1 cellular context compared by ENCODE assay signal in the genomic region with DNA sequence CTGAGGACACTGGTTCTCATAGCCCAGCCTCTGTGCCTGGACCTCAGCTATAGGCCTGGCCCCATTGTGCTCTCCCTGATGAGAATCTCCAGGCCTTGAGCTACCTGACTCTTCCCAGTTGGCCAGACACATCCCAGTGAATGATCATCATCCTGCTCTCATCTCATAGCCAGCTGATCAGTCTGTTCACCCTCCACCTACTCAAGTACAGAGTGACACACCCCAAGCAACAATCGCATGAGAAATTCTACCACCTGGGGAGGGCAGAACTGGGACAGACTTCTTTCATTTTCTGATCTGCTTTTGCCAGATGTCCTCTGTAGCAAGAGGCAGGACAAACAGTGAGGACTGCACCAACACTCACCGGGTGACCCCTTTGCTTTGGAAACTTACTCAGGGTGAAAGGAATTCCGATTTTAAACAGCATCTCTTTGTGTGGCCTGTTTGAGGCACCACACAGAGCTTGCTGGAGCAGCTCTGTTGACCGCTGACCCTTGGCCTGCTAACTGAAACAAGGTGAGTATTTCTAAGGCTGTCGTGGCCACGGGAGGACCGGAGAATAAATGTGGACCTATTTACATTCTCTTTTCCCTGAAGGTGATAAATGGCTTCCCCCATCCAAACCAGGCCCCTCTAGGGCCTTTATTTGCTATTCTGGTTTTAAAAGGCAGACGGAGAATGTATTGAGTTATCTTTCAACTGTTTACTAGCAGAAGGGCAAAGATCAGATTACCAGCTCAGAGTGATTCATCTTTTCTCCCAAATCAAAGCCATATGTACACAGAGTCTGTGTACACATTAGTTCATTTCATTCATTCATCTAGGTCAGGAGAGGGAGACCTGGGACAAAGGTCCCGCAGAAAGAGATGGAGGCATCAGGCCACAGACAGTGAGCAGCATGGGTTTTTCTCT.
A peak's percentile ranks its signal among the peaks of the same experiment; 100 is the strongest.
TF ChIP-seq lines count a peak whose summit lies in the region.

No MANE protein-coding gene starts in this region.

TF ChIP-seq in HepG2, 621 proteins besides CTCF, POLR2A, EP300 and RAD21 (continued from another document and continues in another):
- TF ChIP-seq, protein P1, sequence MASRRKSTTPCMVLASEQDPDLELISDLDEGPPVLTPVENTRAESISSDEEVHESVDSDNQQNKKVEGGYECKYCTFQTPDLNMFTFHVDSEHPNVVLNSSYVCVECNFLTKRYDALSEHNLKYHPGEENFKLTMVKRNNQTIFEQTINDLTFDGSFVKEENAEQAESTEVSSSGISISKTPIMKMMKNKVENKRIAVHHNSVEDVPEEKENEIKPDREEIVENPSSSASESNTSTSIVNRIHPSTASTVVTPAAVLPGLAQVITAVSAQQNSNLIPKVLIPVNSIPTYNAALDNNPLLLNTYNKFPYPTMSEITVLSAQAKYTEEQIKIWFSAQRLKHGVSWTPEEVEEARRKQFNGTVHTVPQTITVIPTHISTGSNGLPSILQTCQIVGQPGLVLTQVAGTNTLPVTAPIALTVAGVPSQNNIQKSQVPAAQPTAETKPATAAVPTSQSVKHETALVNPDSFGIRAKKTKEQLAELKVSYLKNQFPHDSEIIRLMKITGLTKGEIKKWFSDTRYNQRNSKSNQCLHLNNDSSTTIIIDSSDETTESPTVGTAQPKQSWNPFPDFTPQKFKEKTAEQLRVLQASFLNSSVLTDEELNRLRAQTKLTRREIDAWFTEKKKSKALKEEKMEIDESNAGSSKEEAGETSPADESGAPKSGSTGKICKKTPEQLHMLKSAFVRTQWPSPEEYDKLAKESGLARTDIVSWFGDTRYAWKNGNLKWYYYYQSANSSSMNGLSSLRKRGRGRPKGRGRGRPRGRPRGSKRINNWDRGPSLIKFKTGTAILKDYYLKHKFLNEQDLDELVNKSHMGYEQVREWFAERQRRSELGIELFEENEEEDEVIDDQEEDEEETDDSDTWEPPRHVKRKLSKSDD (CRISPR knock-in tag; IDR thresholded peaks at IDR 0.05; ENCODE audit: low read depth) = no peak
- TF ChIP-seq, protein P2, sequence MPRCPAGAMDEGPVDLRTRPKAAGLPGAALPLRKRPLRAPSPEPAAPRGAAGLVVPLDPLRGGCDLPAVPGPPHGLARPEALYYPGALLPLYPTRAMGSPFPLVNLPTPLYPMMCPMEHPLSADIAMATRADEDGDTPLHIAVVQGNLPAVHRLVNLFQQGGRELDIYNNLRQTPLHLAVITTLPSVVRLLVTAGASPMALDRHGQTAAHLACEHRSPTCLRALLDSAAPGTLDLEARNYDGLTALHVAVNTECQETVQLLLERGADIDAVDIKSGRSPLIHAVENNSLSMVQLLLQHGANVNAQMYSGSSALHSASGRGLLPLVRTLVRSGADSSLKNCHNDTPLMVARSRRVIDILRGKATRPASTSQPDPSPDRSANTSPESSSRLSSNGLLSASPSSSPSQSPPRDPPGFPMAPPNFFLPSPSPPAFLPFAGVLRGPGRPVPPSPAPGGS (CRISPR knock-in tag; IDR thresholded peaks at IDR 0.05) = peak; percentile 34; the same call in 1 of the 2 replicates
- TF ChIP-seq CC2D1A (CRISPR knock-in tag; IDR thresholded peaks at IDR 0.05) = no peak
- no peak for TF ChIP-seq ZNF557 (CRISPR knock-in tag; IDR thresholded peaks at IDR 0.05)
- peak; percentile 16; the same call in 1 of the 2 replicates for TF ChIP-seq TOPORS (CRISPR knock-in tag; IDR thresholded peaks at IDR 0.05)
- no peak for TF ChIP-seq ZNF737 (CRISPR knock-in tag; IDR thresholded peaks at IDR 0.05; ENCODE audit: borderline replicate concordance)
- TF ChIP-seq KLF12 (CRISPR knock-in tag; IDR thresholded peaks at IDR 0.05; ENCODE audit: borderline replicate concordance) = 0 out of 2 replicates have a peak, but pooled peaks have one; percentile 50
- no peak for TF ChIP-seq NFIB (CRISPR knock-in tag; IDR thresholded peaks at IDR 0.05; ENCODE audit: borderline replicate concordance)
- TF ChIP-seq CENPX (CRISPR knock-in tag; IDR thresholded peaks at IDR 0.05) = no peak
- no peak for TF ChIP-seq FOXM1 (CRISPR knock-in tag; IDR thresholded peaks at IDR 0.05)
- TF ChIP-seq ZEB1 (IDR thresholded peaks at IDR 0.05; ENCODE audit: insufficient replicate concordance, low read depth) = peak; percentile 91
- TF ChIP-seq HMGXB4 (CRISPR knock-in tag; IDR thresholded peaks at IDR 0.05; ENCODE audit: borderline replicate concordance in 1 of 2, low read depth in 1 of 2) = peak in 1 of 2 experiments; percentile 46; a peak in 1 of 4 replicates
- 0 out of 2 replicates have a peak, but pooled peaks have one; percentile 21 for TF ChIP-seq ZNF569 (CRISPR knock-in tag; IDR thresholded peaks at IDR 0.05; ENCODE audit: borderline replicate concordance)
- no peak for TF ChIP-seq HOXA7 (CRISPR knock-in tag; IDR thresholded peaks at IDR 0.05)
- no peak for TF ChIP-seq ADNP (CRISPR knock-in tag; IDR thresholded peaks at IDR 0.05)
- TF ChIP-seq DR1 (CRISPR knock-in tag; IDR thresholded peaks at IDR 0.05) = peak; percentile 50; the same call in 1 of the 2 replicates
- peak; percentile 66; the same call in 1 of the 2 replicates for TF ChIP-seq SNAPC4 (CRISPR knock-in tag; IDR thresholded peaks at IDR 0.05)
- peak; percentile 91 for TF ChIP-seq ZSCAN29 (CRISPR knock-in tag; conservative IDR thresholded peaks at IDR 0.05)
- no peak for TF ChIP-seq ZSCAN22 (CRISPR knock-in tag; IDR thresholded peaks at IDR 0.05)
- TF ChIP-seq SIX4 (CRISPR knock-in tag; IDR thresholded peaks at IDR 0.05) = peak; percentile 97
- TF ChIP-seq RERE (CRISPR knock-in tag; IDR thresholded peaks at IDR 0.05; ENCODE audit: low read depth) = peak; percentile 94
- peak; percentile 45; the same call in 1 of the 2 replicates for TF ChIP-seq CEBPB (IDR thresholded peaks at IDR 0.05; ENCODE audit: borderline replicate concordance, low read depth, low read length)
- no peak for TF ChIP-seq ZNF549 (CRISPR knock-in tag; IDR thresholded peaks at IDR 0.05)
- TF ChIP-seq ZNF503 (CRISPR knock-in tag; IDR thresholded peaks at IDR 0.05) = peak; percentile 97
- peak; percentile 83; the same call in 1 of the 2 replicates for TF ChIP-seq ZNF512 (CRISPR knock-in tag; IDR thresholded peaks at IDR 0.05)
- TF ChIP-seq SMARCE1 (IDR thresholded peaks at IDR 0.05; ENCODE audit: borderline replicate concordance) = peak; percentile 88; the same call in 1 of the 2 replicates
- TF ChIP-seq SP140L (CRISPR knock-in tag; IDR thresholded peaks at IDR 0.05; ENCODE audit: borderline replicate concordance) = no peak; the same call in 1 of the 2 replicates
- peak; percentile 51; the same call in 1 of the 2 replicates for TF ChIP-seq ZNF263 (CRISPR knock-in tag; IDR thresholded peaks at IDR 0.05)
- TF ChIP-seq ZNF143 (CRISPR knock-in tag; IDR thresholded peaks at IDR 0.05) = no peak; the same call in 1 of the 2 replicates
- peak; percentile 52; the same call in 1 of the 2 replicates for TF ChIP-seq JDP2 (CRISPR knock-in tag; IDR thresholded peaks at IDR 0.05; ENCODE audit: borderline replicate concordance)
- no peak for TF ChIP-seq ZSCAN12 (CRISPR knock-in tag; IDR thresholded peaks at IDR 0.05)
